8 cellular contexts compared by ENCODE assay signal in genomic region chr1:154943649-154944421, GRCh38. TPM values are rescaled to one million over a fixed set of nuclear protein-coding genes. Genes with fewer than 3 reads are reported as not detected.
DNase-seq lines count a peak whose midpoint lies in the region; TF ChIP-seq lines count a peak whose summit lies in the region.

No MANE protein-coding gene starts in this region.

- H3K27ac ChIP-seq in SK-N-MC, result peak overlapping the region; percentile 90
- peak overlapping the region; percentile 60 to 73 for H3K27ac ChIP-seq in liver (ENCODE audit: low read depth in 1 of 2, low read length in 2 of 2)
- H3K27ac ChIP-seq in thyroid gland, result peak overlapping the region; percentile 53 to 98 (median 85)

- intact Hi-C loops in thyroid gland (cut with DNase I), result no loop called here

- DNase-seq in DMS53 treated with DMSO at 0.1 percent for 48 hours (lab: John Stamatoyannopoulos, UW; ENCODE audit: unreplicated experiment) (peak; percentile 39), HuH-7 (ENCODE audit: low spot score) (peak; percentile 82), SK-N-MC (ENCODE audit: low read depth, low spot score) (no peak), T47D (ENCODE audit: low read depth in 1 of 2, low spot score in 1 of 2) (peak; percentile 58 to 69), thyroid gland (peak; percentile 38 to 41), putamen (ENCODE audit: low spot score) (no peak), H4 (ENCODE audit: low spot score) (no peak)

- no peak for TF ChIP-seq POLR2A in thyroid gland (IDR thresholded peaks at IDR 0.05)

- no peaks in the 10 kb centered on the region for H3K27me3 ChIP-seq in liver (ENCODE audit: control insufficient read depth in 4 of 4, insufficient read depth in 4 of 4, low read length in 3 of 4)
- H3K27me3 ChIP-seq in thyroid gland, result no peaks in the 10 kb centered on the region

- peak; percentile 67 for TF ChIP-seq CTCF in liver (IDR thresholded peaks at IDR 0.05; ENCODE audit: low read depth, low read length, missing input control)
- peak in 5 of 6 experiments; percentile 52 to 70 (median 63) for TF ChIP-seq CTCF in thyroid gland (IDR thresholded peaks at IDR 0.05)

- peak overlapping the region; percentile 49 for H3K9ac ChIP-seq in SK-N-MC (ENCODE audit: insufficient read length)
- peak overlapping the region; percentile 51 to 78 for H3K9ac ChIP-seq in liver (ENCODE audit: low read depth in 1 of 2, low read length in 2 of 2)

- in situ Hi-C loops in T47D (cut with HindIII; ENCODE audit: low pct_unique_long_range_greater_than_20kb, low sequenced_read_pairs), result no loop called here

- H3K9me3 ChIP-seq in SK-N-MC (ENCODE audit: low read depth, low read length) (no peaks in the 10 kb centered on the region), liver (ENCODE audit: control insufficient read depth in 4 of 4, low read length in 3 of 4) (no peaks in the 10 kb centered on the region), thyroid gland (no peaks in the 10 kb centered on the region)

- TF ChIP-seq RAD21 in liver (IDR thresholded peaks at IDR 0.05), result peak; percentile 80 to 82

- 0 out of 2 replicates have a peak overlapping the region, but pooled peaks have one; percentile 23 for H3K4me3 ChIP-seq in SK-N-MC
- no peak overlapping the region for H3K4me3 ChIP-seq in liver (ENCODE audit: low read depth in 1 of 3, low read length in 3 of 3)
- H3K4me3 ChIP-seq in thyroid gland (replicated peaks in 1 of 3), result no peak overlapping the region

- H3K36me3 ChIP-seq in SK-N-MC (ENCODE audit: insufficient read depth, low read length) (no peaks in the 10 kb centered on the region), liver (ENCODE audit: control insufficient read depth in 4 of 4, insufficient read depth in 3 of 4, low read depth in 1 of 4, low read length in 3 of 4) (peaks cover 0 to 13% (median 1%) of the 10 kb centered on the region in 4 donors), thyroid gland (peaks cover 0 to 4% of the 10 kb centered on the region in 2 donors)

- H3K4me1 ChIP-seq in liver (ENCODE audit: control insufficient read depth in 4 of 4, insufficient read depth in 4 of 4, low read length in 3 of 4), result peaks cover 6 to 46% (median 23%) of the 10 kb centered on the region in 4 donors
- peaks cover 15 to 61% of the 10 kb centered on the region in 2 donors for H3K4me1 ChIP-seq in thyroid gland

- WGBS in liver, result 50% methylated on average over 6 of the region's 6 CpGs
- 56 to 60% methylated on average over 6 of the region's 6 CpGs for WGBS in thyroid gland, 2 donors

TF ChIP-seq in liver, 16 proteins besides CTCF, POLR2A, EP300 and RAD21:
- TF ChIP-seq RXRA (IDR thresholded peaks at IDR 0.05) (no peak), GABPA (IDR thresholded peaks at IDR 0.05 in 1 of 2, conservative IDR thresholded peaks at IDR 0.05 in 1 of 2) (no peak), ATF3 (IDR thresholded peaks at IDR 0.05) (no peak), HNF4G (IDR thresholded peaks at IDR 0.05) (no peak)
- TF ChIP-seq, protein P1, sequence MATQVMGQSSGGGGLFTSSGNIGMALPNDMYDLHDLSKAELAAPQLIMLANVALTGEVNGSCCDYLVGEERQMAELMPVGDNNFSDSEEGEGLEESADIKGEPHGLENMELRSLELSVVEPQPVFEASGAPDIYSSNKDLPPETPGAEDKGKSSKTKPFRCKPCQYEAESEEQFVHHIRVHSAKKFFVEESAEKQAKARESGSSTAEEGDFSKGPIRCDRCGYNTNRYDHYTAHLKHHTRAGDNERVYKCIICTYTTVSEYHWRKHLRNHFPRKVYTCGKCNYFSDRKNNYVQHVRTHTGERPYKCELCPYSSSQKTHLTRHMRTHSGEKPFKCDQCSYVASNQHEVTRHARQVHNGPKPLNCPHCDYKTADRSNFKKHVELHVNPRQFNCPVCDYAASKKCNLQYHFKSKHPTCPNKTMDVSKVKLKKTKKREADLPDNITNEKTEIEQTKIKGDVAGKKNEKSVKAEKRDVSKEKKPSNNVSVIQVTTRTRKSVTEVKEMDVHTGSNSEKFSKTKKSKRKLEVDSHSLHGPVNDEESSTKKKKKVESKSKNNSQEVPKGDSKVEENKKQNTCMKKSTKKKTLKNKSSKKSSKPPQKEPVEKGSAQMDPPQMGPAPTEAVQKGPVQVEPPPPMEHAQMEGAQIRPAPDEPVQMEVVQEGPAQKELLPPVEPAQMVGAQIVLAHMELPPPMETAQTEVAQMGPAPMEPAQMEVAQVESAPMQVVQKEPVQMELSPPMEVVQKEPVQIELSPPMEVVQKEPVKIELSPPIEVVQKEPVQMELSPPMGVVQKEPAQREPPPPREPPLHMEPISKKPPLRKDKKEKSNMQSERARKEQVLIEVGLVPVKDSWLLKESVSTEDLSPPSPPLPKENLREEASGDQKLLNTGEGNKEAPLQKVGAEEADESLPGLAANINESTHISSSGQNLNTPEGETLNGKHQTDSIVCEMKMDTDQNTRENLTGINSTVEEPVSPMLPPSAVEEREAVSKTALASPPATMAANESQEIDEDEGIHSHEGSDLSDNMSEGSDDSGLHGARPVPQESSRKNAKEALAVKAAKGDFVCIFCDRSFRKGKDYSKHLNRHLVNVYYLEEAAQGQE (IDR thresholded peaks at IDR 0.05), result no peak

RNA-seq across cellular contexts. Expression of gene PMVK, which starts 7.3 kb away (rescaled TPM):
- total RNA-seq in liver, result 10 to 100 TPM in 1 of 2 donors, 1 to 10 TPM in 1; 9.7 to 14.6 TPM
- 10 to 100 TPM; 22.6 to 37.3 TPM for polyA plus RNA-seq in liver
- total RNA-seq in thyroid gland, result 10 to 100 TPM; 15.0 to 28.2 (median 21.2) TPM
- 1.2 and 7.9 TPM in 2 replicates for total RNA-seq in H4 (2014; rRNA removed; shearing (Covaris generic))

RNA-seq across cellular contexts. Expression of gene PBXIP1, which starts 12.1 kb away (rescaled TPM):
- total RNA-seq in liver, result 10 to 100 TPM; 24.6 to 42.8 TPM
- 10 to 100 TPM in 1 of 2 donors, 1 to 10 TPM in 1; 3.8 to 16.4 TPM for polyA plus RNA-seq in liver
- total RNA-seq in thyroid gland, result 100 to 1,000 TPM; 139 to 205 (median 181) TPM
- 22.8 and 31.2 TPM in 2 replicates for total RNA-seq in H4 (2014; rRNA removed; shearing (Covaris generic))

RNA-seq across cellular contexts. Expression of gene PYGO2, which starts 17.7 kb away (rescaled TPM):
- total RNA-seq in liver, result 1 to 10 TPM; 6.5 to 7.4 TPM
- polyA plus RNA-seq in liver, result 1 to 10 TPM; 5.0 to 8.2 TPM
- total RNA-seq in thyroid gland, result 10 to 100 TPM; 28.6 to 48.3 (median 42.9) TPM
- 18.0 TPM in 2 replicates for total RNA-seq in H4 (2014; rRNA removed; shearing (Covaris generic))

RNA-seq across cellular contexts. Expression of gene SHC1, which starts 26.7 kb away (rescaled TPM):
- total RNA-seq in liver (10 to 100 TPM; 53.2 to 65.5 TPM), thyroid gland (100 to 1,000 TPM; 108 to 168 (median 123) TPM)
- polyA plus RNA-seq in liver, result 10 to 100 TPM; 27.2 to 62.8 TPM
- total RNA-seq in H4 (2014; rRNA removed; shearing (Covaris generic)), result 163 and 170 TPM in 2 replicates

RNA-seq across cellular contexts. Expression of gene CKS1B, which starts 30.6 kb away (rescaled TPM):
- 10 to 100 TPM; 32.4 to 54.4 TPM for total RNA-seq in liver
- polyA plus RNA-seq in liver, result 10 to 100 TPM; 34.3 to 57.9 TPM
- 10 to 100 TPM; 14.3 to 29.5 (median 22.6) TPM for total RNA-seq in thyroid gland
- total RNA-seq in H4 (2014; rRNA removed; shearing (Covaris generic)), result 170 and 248 TPM in 2 replicates

Comparison
In these comparisons a context has a peak if more than half of its experiments do, and no peak if none do; other contexts are left out.
1. DNase-seq: peak in DMS53 treated with DMSO at 0.1 percent for 48 hours (single experiment), HuH-7 (single experiment), T47D (2 of 2) and thyroid gland (2 of 2); none in SK-N-MC (single experiment), putamen (single experiment) and H4 (single experiment).
2. Peak in every context shown above with its lines, with median percentiles within 50 percentile points of each other: H3K27ac ChIP-seq.